In genomic region chr1:9066945-9067807, GRCh38 we compare ENCODE assay signal across 10 cellular contexts. TPM values are rescaled to one million over a fixed set of nuclear protein-coding genes. Genes with fewer than 3 reads are reported as not detected.
A peak's percentile ranks its signal among the peaks of the same experiment; 100 is the strongest.
DNase-seq lines count a peak whose midpoint lies in the region; ATAC-seq and TF ChIP-seq lines count a peak whose summit lies in the region.
"Had no signal": no experiment of that assay in that cellular context is flagged by ENCODE, and none has a peak within 500 bp of the region (broad histone marks: within the 10 kb centered on the region; RNA-seq: fewer than 3 reads in every experiment).

No MANE protein-coding gene starts in this region.

- H3K9me3 ChIP-seq in psoas muscle: no peaks in the 10 kb centered on the region

- no peaks in the 10 kb centered on the region for H3K36me3 ChIP-seq in psoas muscle (ENCODE audit: insufficient read depth in 1 of 2, low read depth in 1 of 2)
- H3K36me3 ChIP-seq in H7 (replicated peaks; ENCODE audit: control insufficient read depth, insufficient read depth, low read length): no peaks in the 10 kb centered on the region

- peaks cover 4% of the 10 kb centered on the region for H3K4me1 ChIP-seq in foreskin keratinocyte
- H3K4me1 ChIP-seq in psoas muscle: peaks cover 55% of the 10 kb centered on the region

- H3K4me3 ChIP-seq in psoas muscle (no peak overlapping the region), H7 (ENCODE audit: insufficient read depth, low read depth, low read length) (no peak overlapping the region)

- DNase-seq in GM04504 (ENCODE audit: low read depth) (peak; percentile 71), SKM-1 (lab: John Stamatoyannopoulos, UW; ENCODE audit: unreplicated experiment) (peak; percentile 74), foreskin keratinocyte (peak in 1 of 2 donors; percentile 49), psoas muscle (peak; percentile 82 to 86), H7 (no peak)
- no peak for DNase-seq in stimulated activated naive CD4-positive, alpha-beta T cell treated with Interleukin-2 at 50 U/mL for 16 hours (lab: John Stamatoyannopoulos, UW)
- DNase-seq: activated CD4-positive, alpha-beta T cell treated with anti-CD3 and anti-CD28 coated beads, Interleukin-2, amount 10 ng/mL, durations not matched to agents 7 days and 5 days had no signal

- peak; percentile 38 for ATAC-seq in foreskin keratinocyte
- ATAC-seq in psoas muscle: peak; percentile 70 to 81 (median 77)
- no peak for ATAC-seq in GM18498 (IDR thresholded peaks at IDR 0.05; ENCODE audit: unreplicated experiment)
- no peak for ATAC-seq in HG02678 (IDR thresholded peaks at IDR 0.05; ENCODE audit: unreplicated experiment)

- no peak for TF ChIP-seq CTCF in foreskin keratinocyte (conservative IDR thresholded peaks at IDR 0.05)
- no peak for TF ChIP-seq CTCF in psoas muscle (IDR thresholded peaks at IDR 0.05)

- H3K27me3 ChIP-seq in foreskin keratinocyte (no peaks in the 10 kb centered on the region), psoas muscle (ENCODE audit: insufficient read depth in 3 of 3, low read length in 2 of 3) (no peaks in the 10 kb centered on the region), H7 (ENCODE audit: control insufficient read depth, insufficient read depth, low read length) (no peaks in the 10 kb centered on the region)

- WGBS in psoas muscle, 3 donors: 47 to 49% (median 49%) methylated on average over 23 to 24 of the region's 24 CpGs

- intact Hi-C loops in psoas muscle (cut with DNase I): no loop called here

- H3K27ac ChIP-seq in foreskin keratinocyte (no peak overlapping the region), psoas muscle (peak overlapping the region; percentile 89)
- H3K27ac ChIP-seq: KMS-11 had no signal

RNA-seq across cellular contexts. Expression of gene SLC2A5, which starts 2.3 kb away (rescaled TPM):
- total RNA-seq in foreskin keratinocyte (0.11 and 0.14 TPM in 2 replicates), psoas muscle (10 to 100 TPM; 12.8 to 97.9 (median 55.5) TPM)
- polyA plus RNA-seq in foreskin keratinocyte (0.06 and 0.07 TPM in 2 replicates), psoas muscle (10 to 100 TPM; 13.2 to 36.8 (median 31.7) TPM)
- 0.03 TPM in 1 of 2 replicates, not detected in the other for total RNA-seq in H7 (2014; rRNA removed; shearing (Covaris generic))
- total RNA-seq: activated CD4-positive, alpha-beta T cell treated with anti-CD3 and anti-CD28 coated beads, Interleukin-2, amount 10 ng/mL, durations not matched to agents 7 days and 5 days had no signal

RNA-seq across cellular contexts. Expression of gene SLC2A7, which starts 41.0 kb away (rescaled TPM):
- total RNA-seq in foreskin keratinocyte (not detected in 2 replicates), psoas muscle (not detected)
- polyA plus RNA-seq in foreskin keratinocyte (not detected in 2 replicates), psoas muscle (not detected)
- total RNA-seq in H7 (2014; rRNA removed; shearing (Covaris generic)): not detected in 2 replicates
- total RNA-seq: activated CD4-positive, alpha-beta T cell treated with anti-CD3 and anti-CD28 coated beads, Interleukin-2, amount 10 ng/mL, durations not matched to agents 7 days and 5 days had no signal

Comparison
In these comparisons a context has a peak if more than half of its experiments do, and no peak if none do; other contexts are left out.
1. DNase-seq: peak in GM04504 (single experiment), SKM-1 (single experiment) and psoas muscle (2 of 2); none in stimulated activated naive CD4-positive, alpha-beta T cell treated with Interleukin-2 at 50 U/mL for 16 hours (single experiment) and H7 (single experiment).
2. ATAC-seq: peak in foreskin keratinocyte (single experiment) and psoas muscle (4 of 4); none in GM18498 (single experiment) and HG02678 (single experiment).
3. RNA of gene SLC2A5, which starts 2.3 kb away (total RNA-seq): 12.8 to 97.9 TPM in psoas muscle; 0.11 to 0.14 TPM in foreskin keratinocyte and 0.03 TPM in H7; every median in the first group is over 10 times any median in the second.